ENCODE assay signal across 3 cellular contexts in the genomic region with DNA sequence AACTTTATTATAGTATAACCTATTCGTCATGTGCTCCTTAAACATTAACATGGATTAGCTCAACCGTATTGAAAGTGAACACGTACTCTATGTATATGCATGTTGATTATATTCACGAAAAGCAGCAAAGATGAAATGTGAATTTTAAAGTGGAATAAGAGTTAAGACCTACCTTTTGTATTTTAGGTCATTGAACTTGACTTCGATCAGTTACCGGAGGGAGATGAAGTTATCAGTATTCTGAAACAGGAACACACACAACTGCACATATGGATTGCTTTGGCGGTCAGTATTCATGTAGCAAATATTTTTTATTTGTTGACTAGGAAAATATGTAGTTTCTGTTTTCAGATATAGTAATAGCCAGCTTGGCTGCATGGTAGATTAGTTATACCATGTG.
TF ChIP-seq lines count a peak whose summit lies in the region.

No MANE protein-coding gene starts in this region.

TF ChIP-seq in A549, 52 proteins besides CTCF, POLR2A, EP300 and RAD21:
- TF ChIP-seq MAZ (IDR thresholded peaks at IDR 0.05; ENCODE audit: borderline replicate concordance, low read depth, low read length) (no peak), MAFK (IDR thresholded peaks at IDR 0.05; ENCODE audit: partially characterized antibody) (no peak), PHF8 (IDR thresholded peaks at IDR 0.05; ENCODE audit: borderline replicate concordance, low read depth) (no peak), ZC3H11A (IDR thresholded peaks at IDR 0.05) (no peak)

TF ChIP-seq in GM23338, 12 proteins besides CTCF, POLR2A, EP300 and RAD21:
- TF ChIP-seq JUNB (IDR thresholded peaks at IDR 0.05; ENCODE audit: unreplicated experiment): no peak
- no peak for TF ChIP-seq REST (IDR thresholded peaks at IDR 0.05; ENCODE audit: unreplicated experiment)
- TF ChIP-seq ETS1 (IDR thresholded peaks at IDR 0.05): no peak
- no peak for TF ChIP-seq NANOG (IDR thresholded peaks at IDR 0.05; ENCODE audit: borderline replicate concordance)

TF ChIP-seq in GM12891, 5 proteins besides CTCF, POLR2A, EP300 and RAD21:
- TF ChIP-seq PAX5 (IDR thresholded peaks at IDR 0.05; ENCODE audit: insufficient read depth, low read length, severe bottlenecking): no peak
- TF ChIP-seq TAF1 (IDR thresholded peaks at IDR 0.05; ENCODE audit: low read depth, low read length): no peak
- no peak for TF ChIP-seq POLR2AphosphoS5 (IDR thresholded peaks at IDR 0.05; ENCODE audit: low read depth, low read length)
- TF ChIP-seq SPI1 (IDR thresholded peaks at IDR 0.05; ENCODE audit: low read depth, low read length): no peak
- no peak for TF ChIP-seq POU2F2 (IDR thresholded peaks at IDR 0.05; ENCODE audit: low read depth, low read length)
